In the genomic region with DNA sequence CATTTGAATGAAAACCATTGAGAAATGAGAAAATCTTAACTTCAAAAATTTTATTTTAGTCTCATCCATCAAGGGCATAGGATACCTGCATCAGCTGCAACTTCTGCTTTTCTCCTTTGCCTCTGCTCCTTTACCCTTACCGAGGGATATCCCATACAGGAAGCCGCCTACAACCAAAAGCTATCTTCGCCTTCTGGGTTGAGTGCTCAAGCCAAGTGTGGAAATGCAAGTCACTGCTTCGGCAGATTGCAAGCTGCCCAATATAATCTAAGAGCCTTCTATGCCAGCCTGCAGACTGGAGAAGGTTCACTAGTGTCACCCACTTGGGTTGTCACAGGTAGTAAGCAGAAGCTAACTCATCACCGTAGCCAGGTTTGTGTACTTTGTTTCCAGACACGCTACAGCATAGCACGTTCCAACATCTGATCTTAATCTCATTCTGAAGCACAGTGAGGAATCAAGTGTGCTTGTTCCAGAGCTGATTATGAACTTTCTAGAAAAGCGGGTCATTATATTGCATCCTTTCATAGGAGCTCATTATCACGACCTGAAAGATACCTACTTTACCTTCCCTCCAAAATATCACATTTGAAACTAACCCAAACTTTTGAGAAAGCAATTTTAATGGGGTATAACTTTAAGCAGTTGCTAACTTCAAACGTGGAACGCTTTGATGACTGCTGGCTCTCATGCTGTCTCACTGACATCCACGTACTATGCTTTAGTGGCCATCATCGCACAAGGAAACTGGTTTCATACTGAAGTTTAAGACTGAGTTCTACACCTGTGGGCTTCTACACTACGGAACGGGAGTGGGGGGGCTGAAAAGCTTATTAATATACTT, we compare ENCODE assay signal across 8 cellular contexts. TPM values are rescaled to one million over a fixed set of nuclear protein-coding genes. Genes with fewer than 3 reads are reported as not detected.
DNase-seq lines count a peak whose midpoint lies in the region; ATAC-seq and TF ChIP-seq lines count a peak whose summit lies in the region.

No MANE protein-coding gene starts in this region.

- H3K27me3 Mint-ChIP-seq in activated T-helper 17 cell treated with anti-CD3 and anti-CD28 coated beads, Interleukin-2, amount 50 U/mL, for 72 hours = no peaks in the 10 kb centered on the region

- peaks cover 26% of the 10 kb centered on the region for H3K4me1 Mint-ChIP-seq in activated T-helper 17 cell treated with anti-CD3 and anti-CD28 coated beads, Interleukin-2, amount 50 U/mL, for 72 hours

- peak overlapping the region; percentile 96 for H3K27ac ChIP-seq in subcutaneous abdominal adipose tissue (ENCODE audit: low read depth, low read length)

- ATAC-seq in activated T-helper 17 cell treated with anti-CD3 and anti-CD28 coated beads, Interleukin-2, amount 50 U/mL, for 72 hours (replicated peaks) = no peak
- ATAC-seq in HG02588 (IDR thresholded peaks at IDR 0.05; ENCODE audit: unreplicated experiment) = no peak

- H3K4me1 ChIP-seq in subcutaneous abdominal adipose tissue (ENCODE audit: control insufficient read depth in 5 of 5, insufficient read depth in 5 of 5, low read length in 5 of 5) = peaks cover 4 to 31% (median 24%) of the 10 kb centered on the region in 5 donors

- peaks cover 13 to 49% (median 41%) of the 10 kb centered on the region in 5 donors for H3K36me3 ChIP-seq in subcutaneous abdominal adipose tissue (ENCODE audit: control insufficient read depth in 5 of 5, insufficient read depth in 5 of 5, low read length in 5 of 5)

- TF ChIP-seq EP300 in Ishikawa (IDR thresholded peaks at IDR 0.05; ENCODE audit: borderline replicate concordance) = no peak

- H3K27ac Mint-ChIP-seq in activated T-helper 17 cell treated with anti-CD3 and anti-CD28 coated beads, Interleukin-2, amount 50 U/mL, for 72 hours = peak overlapping the region; percentile 93

- no peaks in the 10 kb centered on the region for H3K27me3 ChIP-seq in subcutaneous abdominal adipose tissue (ENCODE audit: control insufficient read depth in 5 of 5, insufficient read depth in 4 of 5, low read length in 5 of 5)

- no peak for TF ChIP-seq RAD21 in Ishikawa (IDR thresholded peaks at IDR 0.05; ENCODE audit: low read depth)

- H3K9me3 Mint-ChIP-seq in activated T-helper 17 cell treated with anti-CD3 and anti-CD28 coated beads, Interleukin-2, amount 50 U/mL, for 72 hours = no peaks in the 10 kb centered on the region

- H3K9me3 ChIP-seq in subcutaneous abdominal adipose tissue (ENCODE audit: control insufficient read depth in 5 of 5, low read length in 5 of 5) = no peaks in the 10 kb centered on the region

- peak; percentile 13 for DNase-seq in Ammon's horn (ENCODE audit: low spot score)
- peak; percentile 56 for DNase-seq in kidney tubule cell (ENCODE audit: low spot score)
- no peak for DNase-seq in NCI-H1436 (lab: John Stamatoyannopoulos, UW)
- DNase-seq in RPMI8226 = no peak

- peaks cover 53% of the 10 kb centered on the region for H3K36me3 Mint-ChIP-seq in activated T-helper 17 cell treated with anti-CD3 and anti-CD28 coated beads, Interleukin-2, amount 50 U/mL, for 72 hours (ENCODE audit: low read depth)

- H3K9ac ChIP-seq in subcutaneous abdominal adipose tissue (ENCODE audit: low read length in 5 of 5) = peak overlapping the region; percentile 40 to 98 (median 96)

- peak overlapping the region; percentile 85 to 99 (median 97) for H3K4me3 ChIP-seq in subcutaneous abdominal adipose tissue (ENCODE audit: low read depth in 1 of 5, low read length in 5 of 5)

- peak overlapping the region; percentile 82 for H3K4me3 Mint-ChIP-seq in activated T-helper 17 cell treated with anti-CD3 and anti-CD28 coated beads, Interleukin-2, amount 50 U/mL, for 72 hours

TF ChIP-seq in Ishikawa, 13 proteins besides CTCF, POLR2A, EP300 and RAD21:
- TF ChIP-seq YY1 (IDR thresholded peaks at IDR 0.05; ENCODE audit: low read depth) (no peak), ZBTB7A (IDR thresholded peaks at IDR 0.05; ENCODE audit: low read depth) (no peak), TCF12 (IDR thresholded peaks at IDR 0.05; ENCODE audit: low read depth) (0 out of 2 replicates have a peak, but pooled peaks have one; percentile 9), FOXM1 (IDR thresholded peaks at IDR 0.05; ENCODE audit: borderline replicate concordance, low read depth) (0 out of 2 replicates have a peak, but pooled peaks have one; percentile 5), TAF1 (IDR thresholded peaks at IDR 0.05; ENCODE audit: low read depth) (no peak), TEAD4 (IDR thresholded peaks at IDR 0.05) (peak; percentile 51; the same call in 1 of the 2 replicates)

RNA-seq across cellular contexts. Expression of a gene that starts 8.0 kb away (rescaled TPM):
- total RNA-seq in activated T-helper 17 cell treated with anti-CD3 and anti-CD28 coated beads, Interleukin-2, amount 50 U/mL, for 72 hours = 10 to 100 TPM; 19.0 to 22.1 TPM

RNA-seq across cellular contexts. Expression of a gene that starts 11.6 kb away (rescaled TPM):
- 10 to 100 TPM; 43.4 to 51.4 TPM for total RNA-seq in activated T-helper 17 cell treated with anti-CD3 and anti-CD28 coated beads, Interleukin-2, amount 50 U/mL, for 72 hours

RNA-seq across cellular contexts. Expression of a gene that starts 55.4 kb away (rescaled TPM):
- 1 to 10 TPM in 1 of 2 donors, under 1 TPM in 1; 0.54 to 1.2 TPM for total RNA-seq in activated T-helper 17 cell treated with anti-CD3 and anti-CD28 coated beads, Interleukin-2, amount 50 U/mL, for 72 hours

Comparison
In these comparisons a context has a peak if more than half of its experiments do, and no peak if none do; other contexts are left out.
1. DNase-seq: peak in Ammon's horn (single experiment) and kidney tubule cell (single experiment); none in NCI-H1436 (single experiment) and RPMI8226 (single experiment).